In genomic region chr22:45328822-45329535, GRCh38 we compare ENCODE assay signal across 13 cellular contexts. TPM values are rescaled to one million over a fixed set of nuclear protein-coding genes. Genes with fewer than 3 reads are reported as not detected.
DNase-seq lines count a peak whose midpoint lies in the region; ATAC-seq, FAIRE-seq and TF ChIP-seq lines count a peak whose summit lies in the region.
"Had no signal": no experiment of that assay in that cellular context is flagged by ENCODE, and none has a peak within 500 bp of the region (broad histone marks: within the 10 kb centered on the region; RNA-seq: fewer than 3 reads in every experiment).

No MANE protein-coding gene starts in this region.

- CTCF ChIA-PET in CD4-positive, alpha-beta memory T cell (lab: Charles Lee; ENCODE audit: partially characterized antibody) = no interaction called here
- CTCF ChIA-PET in PC-9 (lab: Charles Lee) = no interaction called here

- no peaks in the 10 kb centered on the region for H3K79me2 ChIP-seq in PC-9 (ENCODE audit: low read depth)

- no TSS peak for BruUV-seq in PC-9 (replicated peaks; lab: Mats Ljungman, UMichigan)

- POLR2A ChIA-PET in CD4-positive, alpha-beta memory T cell (lab: Charles Lee; ENCODE audit: partially characterized antibody) = no interaction called here
- POLR2A ChIA-PET in PC-9 (lab: Charles Lee; ENCODE audit: unreplicated experiment) = no interaction called here

- DNase-seq in CD4-positive, alpha-beta memory T cell = no peak
- peak; percentile 95 for DNase-seq in NCI-H1694 (lab: John Stamatoyannopoulos, UW)
- DNase-seq in amniotic epithelial cell (ENCODE audit: low read depth) = peak; percentile 33
- DNase-seq in medulla oblongata (ENCODE audit: extremely low spot score) = peak; percentile 28
- DNase-seq in GM12892 (ENCODE audit: insufficient read length) = no peak
- no peak for DNase-seq in PC-9
- no peak for DNase-seq in mesenteric fat pad (ENCODE audit: low spot score)
- DNase-seq: GM23248, kidney glomerular epithelial cell, T-helper 2 cell had no signal

- H2AFZ ChIP-seq in PC-9 = no peak overlapping the region
- H2AFZ ChIP-seq: GM23248 had no signal

- peak overlapping the region; percentile 23 to 80 (median 48) for H3K27ac Mint-ChIP-seq in CD4-positive, alpha-beta memory T cell

- intact Hi-C loops in CD4-positive, alpha-beta memory T cell (cut with micrococcal nuclease) = no loop called here
- intact Hi-C loops in PC-9 (cut with micrococcal nuclease; ENCODE audit: unreplicated experiment) = no loop called here

- no peaks in the 10 kb centered on the region for H3K9me2 ChIP-seq in PC-9 (ENCODE audit: insufficient read depth)

- no peak for FAIRE-seq in GM12892 (lab: Jason Lieb, UNC)

- peaks cover 32 to 71% of the 10 kb centered on the region in 2 donors for H3K36me3 Mint-ChIP-seq in CD4-positive, alpha-beta memory T cell

- H3K4me1 Mint-ChIP-seq in CD4-positive, alpha-beta memory T cell = peaks cover 9 to 18% (median 13%) of the 10 kb centered on the region in 4 donors

- H4K20me1 ChIP-seq in PC-9 (ENCODE audit: insufficient read depth) = no peaks in the 10 kb centered on the region

- H3K27me3 Mint-ChIP-seq in CD4-positive, alpha-beta memory T cell = no peaks in the 10 kb centered on the region

- H3K4me3 ChIP-seq in CD4-positive, alpha-beta memory T cell (ENCODE audit: low read length in 2 of 2) = no peak overlapping the region
- no peak overlapping the region for H3K4me3 ChIP-seq in PC-9
- H3K4me3 ChIP-seq: BLaER1 treated with 17β-estradiol and CSF1 and Interleukin-3, amounts not matched to agents 10 nM and 100 nM; gastroesophageal sphincter; GM23248 had no signal

- H3K9me3 Mint-ChIP-seq in CD4-positive, alpha-beta memory T cell = no peaks in the 10 kb centered on the region

- no peak for TF ChIP-seq CTCF in PC-9 (conservative IDR thresholded peaks at IDR 0.05)

- no peak for TF ChIP-seq POLR2A in GM12892 (IDR thresholded peaks at IDR 0.05; ENCODE audit: low read depth, low read length)

- H3K4me2 ChIP-seq in PC-9 = no peak overlapping the region
- H3K4me2 ChIP-seq: BLaER1 treated with 17β-estradiol and CSF1 and Interleukin-3, amounts not matched to agents 10 nM and 100 nM had no signal

- peaks cover 46% of the 10 kb centered on the region for H3K36me3 ChIP-seq in CD4-positive, alpha-beta memory T cell (ENCODE audit: insufficient read depth, low read length)
- peaks cover 37% of the 10 kb centered on the region for H3K36me3 ChIP-seq in PC-9 (ENCODE audit: low read depth)

- H3K9me3 ChIP-seq in CD4-positive, alpha-beta memory T cell (ENCODE audit: control insufficient read depth in 1 of 2, low read length in 2 of 2) = no peaks in the 10 kb centered on the region
- no peaks in the 10 kb centered on the region for H3K9me3 ChIP-seq in PC-9 (ENCODE audit: insufficient read depth, low read depth)
- H3K9me3 ChIP-seq: BLaER1 treated with 17β-estradiol and CSF1 and Interleukin-3, amounts not matched to agents 10 nM and 100 nM; gastroesophageal sphincter had no signal

- H3K27ac ChIP-seq in CD4-positive, alpha-beta memory T cell (ENCODE audit: low read depth, low read length) = no peak overlapping the region
- H3K27ac ChIP-seq in PC-9 = no peak overlapping the region
- H3K27ac ChIP-seq: BLaER1 treated with 17β-estradiol and CSF1 and Interleukin-3, amounts not matched to agents 10 nM and 100 nM; GM23248 had no signal

- ATAC-seq in GM21528 (IDR thresholded peaks at IDR 0.05; ENCODE audit: low FRiP score, unreplicated experiment) = no peak

- no peak overlapping the region for H3K4me3 Mint-ChIP-seq in CD4-positive, alpha-beta memory T cell

- H3K27me3 ChIP-seq in CD4-positive, alpha-beta memory T cell (ENCODE audit: insufficient read depth, low read length) = no peaks in the 10 kb centered on the region
- H3K27me3 ChIP-seq in PC-9 (ENCODE audit: insufficient read depth, low read depth) = no peaks in the 10 kb centered on the region
- H3K27me3 ChIP-seq: BLaER1 treated with 17β-estradiol and CSF1 and Interleukin-3, amounts not matched to agents 10 nM and 100 nM; gastroesophageal sphincter had no signal

- no peaks in the 10 kb centered on the region for H3K4me1 ChIP-seq in CD4-positive, alpha-beta memory T cell (ENCODE audit: insufficient read depth, low read length)
- no peaks in the 10 kb centered on the region for H3K4me1 ChIP-seq in PC-9 (replicated peaks; ENCODE audit: insufficient read depth)

- H3F3A ChIP-seq in PC-9 (ENCODE audit: insufficient read depth, low read depth) = no peaks in the 10 kb centered on the region

RNA-seq across cellular contexts. Expression of gene FAM118A, which starts 19.2 kb away (rescaled TPM):
- total RNA-seq in CD4-positive, alpha-beta memory T cell = 100 to 1,000 TPM; 119 to 122 TPM
- 10 to 100 TPM; 34.5 to 51.0 TPM for polyA plus RNA-seq in CD4-positive, alpha-beta memory T cell
- 42.4 TPM for polyA plus RNA-seq in GM12892 (2012; ENCODE audit: missing spikeins)
- 24.4 and 35.4 TPM in 2 replicates for total RNA-seq in PC-9 (2021)
- 22.2 TPM for total RNA-seq in mesenteric fat pad

RNA-seq across cellular contexts. Expression of gene UPK3A, which starts 44.2 kb away (rescaled TPM):
- not detected for total RNA-seq in CD4-positive, alpha-beta memory T cell
- polyA plus RNA-seq in CD4-positive, alpha-beta memory T cell = not detected
- not detected for polyA plus RNA-seq in GM12892 (2012; ENCODE audit: missing spikeins)
- total RNA-seq in PC-9 (2021) = 1.0 and 1.4 TPM in 2 replicates
- not detected for total RNA-seq in mesenteric fat pad
- total RNA-seq: gastroesophageal sphincter, GM23248 had no signal
- polyA plus RNA-seq: GM23248 had no signal

Comparison
In these comparisons a context has a peak if more than half of its experiments do, and no peak if none do; other contexts are left out.
1. DNase-seq: peak in NCI-H1694 (single experiment), amniotic epithelial cell (single experiment) and medulla oblongata (single experiment); none in CD4-positive, alpha-beta memory T cell (0 of 5), GM12892 (single experiment), PC-9 (0 of 2) and mesenteric fat pad (single experiment).